18 cellular contexts compared by ENCODE assay signal in genomic region chr5:8953016-8953415, GRCh38.
DNase-seq lines count a peak whose midpoint lies in the region; ATAC-seq lines count a peak whose summit lies in the region.
"Had no signal": no experiment of that assay in that cellular context is flagged by ENCODE, and none has a peak within 500 bp of the region (broad histone marks: within the 10 kb centered on the region; RNA-seq: fewer than 3 reads in every experiment).

No MANE protein-coding gene starts in this region.

- ATAC-seq in GM18498 (IDR thresholded peaks at IDR 0.05; ENCODE audit: unreplicated experiment) (peak; percentile 40), GM19467 (IDR thresholded peaks at IDR 0.05; ENCODE audit: unreplicated experiment) (peak; percentile 42), HG03103 (IDR thresholded peaks at IDR 0.05; ENCODE audit: low read depth, unreplicated experiment) (peak; percentile 39), HG03460 (IDR thresholded peaks at IDR 0.05; ENCODE audit: unreplicated experiment) (no peak)
- ATAC-seq: lower lobe of right lung had no signal

- peak; percentile 16 for DNase-seq in amniotic epithelial cell (ENCODE audit: low read depth)
- no peak for DNase-seq in NCI-H510A treated with DMSO at 0.1 percent for 48 hours (lab: John Stamatoyannopoulos, UW)
- DNase-seq in NCI-H2196 (lab: John Stamatoyannopoulos, UW; ENCODE audit: unreplicated experiment): no peak
- no peak for DNase-seq in activated effector memory CD4-positive, alpha-beta T cell treated with Interleukin-2 at 50 U/mL for 16 hours
- DNase-seq: activated CD4-positive, alpha-beta T cell treated with anti-CD3 and anti-CD28 coated beads for 4 hours; Calu3; dermis blood vessel endothelial cell; GDM1; immature natural killer cell; lower lobe of right lung; naive B cell; NCI-H1436 treated with DMSO at 0.1 percent for 48 hours; posterior cingulate gyrus; stimulated activated CD4-positive, alpha-beta T cell treated with anti-CD3 and anti-CD28 coated beads, Interleukin-4, amount 100 ng/mL, for 4 hours had no signal
